Comparison of ENCODE assay signal across 10 cellular contexts in genomic region chr9:105690742-105691141, GRCh38. TPM values are rescaled to one million over a fixed set of nuclear protein-coding genes. Genes with fewer than 3 reads are reported as not detected.
DNase-seq lines count a peak whose midpoint lies in the region; ATAC-seq, FAIRE-seq and TF ChIP-seq lines count a peak whose summit lies in the region.
"Had no signal": no experiment of that assay in that cellular context is flagged by ENCODE, and none has a peak within 500 bp of the region (broad histone marks: within the 10 kb centered on the region; RNA-seq: fewer than 3 reads in every experiment).

No MANE protein-coding gene starts in this region.

- H3K4me3 ChIP-seq in RWPE2 (ENCODE audit: severe bottlenecking): no peak overlapping the region
- H3K4me3 ChIP-seq in fibroblast of pulmonary artery (replicated peaks; ENCODE audit: low read depth, low read length): no peak overlapping the region

- ATAC-seq in RWPE2 (ENCODE audit: low read depth) (no peak), GM19455 (IDR thresholded peaks at IDR 0.05; ENCODE audit: unreplicated experiment) (no peak), omental fat pad (ENCODE audit: low FRiP score) (no peak), HG03095 (IDR thresholded peaks at IDR 0.05; ENCODE audit: unreplicated experiment) (no peak)

- H3K27me3 ChIP-seq in RWPE2 (ENCODE audit: insufficient read depth, poor library complexity, severe bottlenecking): peaks cover 21% of the 10 kb centered on the region

- peaks cover 3% of the 10 kb centered on the region for H3K4me1 ChIP-seq in RWPE2 (ENCODE audit: insufficient read depth, poor library complexity, severe bottlenecking)

- no peaks in the 10 kb centered on the region for H3K9me3 ChIP-seq in RWPE2 (ENCODE audit: severe bottlenecking)

- H3K27ac ChIP-seq in RWPE2 (ENCODE audit: poor library complexity, severe bottlenecking): no peak overlapping the region

- no peaks in the 10 kb centered on the region for H3K36me3 ChIP-seq in RWPE2 (ENCODE audit: low read depth)

- peak; percentile 95 for FAIRE-seq in A204.1 (lab: Jason Lieb, UNC)

- peak; percentile 68 for DNase-seq in GM03348 (ENCODE audit: low spot score)
- no peak for DNase-seq in RWPE2 (ENCODE audit: low spot score)
- DNase-seq in fibroblast of pulmonary artery (ENCODE audit: low read depth): peak; percentile 43
- no peak for DNase-seq in putamen (ENCODE audit: low spot score)
- DNase-seq in omental fat pad (ENCODE audit: low spot score): no peak
- DNase-seq: cortex of kidney had no signal

- TF ChIP-seq CTCF in RWPE2 (IDR thresholded peaks at IDR 0.05; ENCODE audit: poor library complexity, severe bottlenecking) (peak; percentile 54), fibroblast of pulmonary artery (IDR thresholded peaks at IDR 0.05; ENCODE audit: low read length, missing control alignments) (peak; percentile 64), omental fat pad (IDR thresholded peaks at IDR 0.05) (no peak)

RNA-seq across cellular contexts. Expression of gene TMEM38B, which starts 3.6 kb away (rescaled TPM):
- 10 to 100 TPM in 3 of 4 donors, 1 to 10 TPM in 1; 4.5 to 20.1 (median 13.1) TPM for total RNA-seq in omental fat pad

RNA-seq across cellular contexts. Expression of gene TAL2, which starts 28.5 kb away (rescaled TPM):
- total RNA-seq in omental fat pad: 1 to 10 TPM in 1 of 4 donors, not detected in 3; 1.1 TPM
- total RNA-seq: mononuclear cell had no signal

Comparison
In these comparisons a context has a peak if more than half of its experiments do, and no peak if none do; other contexts are left out.
1. DNase-seq: peak in GM03348 (single experiment) and fibroblast of pulmonary artery (single experiment); none in RWPE2 (single experiment), putamen (single experiment) and omental fat pad (single experiment).
2. CTCF ChIP-seq: peak in RWPE2 (single experiment) and fibroblast of pulmonary artery (single experiment); none in omental fat pad (0 of 3).